ENCODE assay signal across 8 cellular contexts in the genomic region with DNA sequence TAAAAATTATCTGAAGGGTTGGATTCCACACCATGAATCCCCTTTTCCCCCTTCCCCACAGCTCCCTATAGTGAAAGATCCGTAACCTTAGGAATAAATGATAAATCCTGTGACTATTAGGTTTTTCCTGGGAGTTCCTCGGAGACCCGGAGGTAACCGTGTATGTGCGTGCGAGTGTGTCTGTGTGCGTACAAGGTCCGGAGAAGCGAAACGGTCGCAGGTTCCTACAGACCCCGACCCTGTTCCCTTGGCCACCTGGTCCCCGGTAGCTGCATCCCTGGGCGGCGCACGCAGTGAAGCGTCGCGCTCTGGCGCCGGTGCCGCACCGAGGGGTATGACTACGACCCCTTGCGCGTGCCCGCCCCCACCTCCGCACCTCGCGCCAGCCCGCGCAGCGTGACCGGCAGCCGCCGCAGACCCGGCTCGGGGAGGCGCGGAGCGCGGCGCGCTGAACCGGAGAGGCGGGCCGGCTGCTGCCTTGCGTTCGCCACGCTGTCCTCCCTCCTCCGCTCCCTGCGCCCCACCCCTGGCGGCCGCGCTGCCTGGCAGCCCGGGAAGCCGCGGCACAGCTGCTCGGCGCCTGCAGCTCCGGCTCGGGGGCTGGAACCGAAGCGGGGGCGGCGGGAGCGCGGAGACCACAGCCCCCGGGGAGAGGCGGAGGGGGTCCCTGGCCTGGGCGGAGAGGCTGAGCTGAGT. TPM values are rescaled to one million over a fixed set of nuclear protein-coding genes. Genes with fewer than 3 reads are reported as not detected.
DNase-seq lines count a peak whose midpoint lies in the region; ATAC-seq lines count a peak whose summit lies in the region.

A gene with protein sequence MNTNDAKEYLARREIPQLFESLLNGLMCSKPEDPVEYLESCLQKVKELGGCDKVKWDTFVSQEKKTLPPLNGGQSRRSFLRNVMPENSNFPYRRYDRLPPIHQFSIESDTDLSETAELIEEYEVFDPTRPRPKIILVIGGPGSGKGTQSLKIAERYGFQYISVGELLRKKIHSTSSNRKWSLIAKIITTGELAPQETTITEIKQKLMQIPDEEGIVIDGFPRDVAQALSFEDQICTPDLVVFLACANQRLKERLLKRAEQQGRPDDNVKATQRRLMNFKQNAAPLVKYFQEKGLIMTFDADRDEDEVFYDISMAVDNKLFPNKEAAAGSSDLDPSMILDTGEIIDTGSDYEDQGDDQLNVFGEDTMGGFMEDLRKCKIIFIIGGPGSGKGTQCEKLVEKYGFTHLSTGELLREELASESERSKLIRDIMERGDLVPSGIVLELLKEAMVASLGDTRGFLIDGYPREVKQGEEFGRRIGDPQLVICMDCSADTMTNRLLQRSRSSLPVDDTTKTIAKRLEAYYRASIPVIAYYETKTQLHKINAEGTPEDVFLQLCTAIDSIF (plus strand): TSS at position 529 of the 696 bp plus-strand sequence. CDS start 295 bp downstream, outside the sequence.

- H3K36me3 ChIP-seq in skeletal muscle satellite cell (ENCODE audit: insufficient read depth, low read length): no peaks in the 10 kb centered on the region

- H3K9me3 ChIP-seq in iPS-18c (ENCODE audit: control insufficient read depth, insufficient read depth, low read length) (no peaks in the 10 kb centered on the region), skeletal muscle satellite cell (replicated peaks; ENCODE audit: low read length) (no peaks in the 10 kb centered on the region)

- peak; percentile 61 for ATAC-seq in HG03521 (IDR thresholded peaks at IDR 0.05; ENCODE audit: unreplicated experiment)

- H3K4me2 ChIP-seq in skeletal muscle satellite cell (ENCODE audit: low read length): peak within 1 kb of the TSS; percentile 86

- in situ Hi-C loops in T47D (cut with HindIII; ENCODE audit: low pct_unique_long_range_greater_than_20kb, low sequenced_read_pairs): no loop called here

- peak within 1 kb of the TSS; percentile 69 for H3K4me3 ChIP-seq in iPS-18c (ENCODE audit: insufficient read depth, low read depth, low read length)
- H3K4me3 ChIP-seq in skeletal muscle satellite cell (ENCODE audit: low read length): peak within 1 kb of the TSS; percentile 81

- no peaks in the 10 kb centered on the region for H3K27me3 ChIP-seq in skeletal muscle satellite cell (ENCODE audit: control insufficient read depth, insufficient read depth, low read length)

- peaks cover 9% of the 10 kb centered on the region for H3K4me1 ChIP-seq in skeletal muscle satellite cell (ENCODE audit: control insufficient read depth, insufficient read depth, low read length)

- peak within 1 kb of the TSS; percentile 85 for H3K9ac ChIP-seq in skeletal muscle satellite cell (ENCODE audit: low read depth, low read length)

- DNase-seq in DMS 273 (lab: John Stamatoyannopoulos, UW; ENCODE audit: unreplicated experiment) (peak; percentile 82), DMS 273 treated with DMSO at 0.1 percent for 48 hours (lab: John Stamatoyannopoulos, UW) (no peak), T1000 (lab: John Stamatoyannopoulos, UW) (peak; percentile 34), T47D (ENCODE audit: low read depth in 1 of 2, low spot score in 1 of 2) (peak; percentile 21 to 57), NCI-H2196 (lab: John Stamatoyannopoulos, UW; ENCODE audit: unreplicated experiment) (no peak)

RNA-seq across cellular contexts. Expression of the gene that starts here (rescaled TPM):
- 17.7 and 28.4 TPM in 2 replicates for total RNA-seq in skeletal muscle satellite cell (2012; rRNA removed)

Comparison
In these comparisons a context has a peak if more than half of its experiments do, and no peak if none do; other contexts are left out.
1. DNase-seq: peak in DMS 273 (single experiment), T1000 (single experiment) and T47D (2 of 2); none in DMS 273 treated with DMSO at 0.1 percent for 48 hours (single experiment) and NCI-H2196 (single experiment).